ENCODE assay signal across 16 cellular contexts in genomic region chr6:424741-425417, GRCh38. TPM values are rescaled to one million over a fixed set of nuclear protein-coding genes. Genes with fewer than 3 reads are reported as not detected.
"Had no signal": no experiment of that assay in that cellular context is flagged by ENCODE, and none has a peak within 500 bp of the region (broad histone marks: within the 10 kb centered on the region; RNA-seq: fewer than 3 reads in every experiment).

No MANE protein-coding gene starts in this region.

- H3K27me3 Mint-ChIP-seq: stimulated activated memory B cell treated with anti-CD40 and anti-IgM and Interleukin-4, amounts not matched to agents 10 μg/mL and 1 μg/mL and 100 μg/mL, for 72 hours had no signal

- H3K4me1 Mint-ChIP-seq: mesothelial cell of epicardium had no signal

- H3K36me3 Mint-ChIP-seq: mesothelial cell of epicardium had no signal

- DNase-seq: activated CD4-positive, CD25-positive, alpha-beta regulatory T cell treated with anti-CD3 and anti-CD28 coated beads, Interleukin-2, amount 50 U/mL, for 72 hours; activated T-cell treated with anti-CD3 and anti-CD28 coated beads, Interleukin-2, amount 50 U/mL, for 4 hours; amniotic stem cell; body of pancreas; central memory CD4-positive, alpha-beta T cell; effector memory CD8-positive, alpha-beta T cell; erythroblast; hippocampal formation; lower lobe of right lung; posterior cingulate gyrus; small intestine had no signal

- H3K9me3 Mint-ChIP-seq: activated T-cell treated with anti-CD3 and anti-CD28 coated beads, Interleukin-2, amount 50 U/mL, for 4 hours; dendritic cell treated with granulocyte-macrophage colony-stimulating factor and Interleukin-4, amounts not matched to agents 40 ng/mL and 50 ng/mL, for 4 days; effector memory CD8-positive, alpha-beta T cell; stimulated activated memory B cell treated with anti-CD40 and anti-IgM and Interleukin-4, amounts not matched to agents 10 μg/mL and 1 μg/mL and 100 μg/mL, for 72 hours had no signal

- H3K27ac Mint-ChIP-seq: dendritic cell treated with granulocyte-macrophage colony-stimulating factor and Interleukin-4, amounts not matched to agents 40 ng/mL and 50 ng/mL, for 4 days; effector memory CD8-positive, alpha-beta T cell; mesothelial cell of epicardium; stimulated activated memory B cell treated with anti-CD40 and anti-IgM and Interleukin-4, amounts not matched to agents 10 μg/mL and 1 μg/mL and 100 μg/mL, for 72 hours had no signal

- H3K4me3 Mint-ChIP-seq: activated T-cell treated with anti-CD3 and anti-CD28 coated beads, Interleukin-2, amount 50 U/mL, for 4 hours; dendritic cell treated with granulocyte-macrophage colony-stimulating factor and Interleukin-4, amounts not matched to agents 40 ng/mL and 50 ng/mL, for 4 days; effector memory CD8-positive, alpha-beta T cell; mesothelial cell of epicardium; stimulated activated memory B cell treated with anti-CD40 and anti-IgM and Interleukin-4, amounts not matched to agents 10 μg/mL and 1 μg/mL and 100 μg/mL, for 72 hours had no signal

RNA-seq across cellular contexts. Expression of gene IRF4, which starts 33.3 kb away (rescaled TPM):
- total RNA-seq: glomerular endothelial cell, mesothelial cell of epicardium, myocyte had no signal
